In the genomic region with DNA sequence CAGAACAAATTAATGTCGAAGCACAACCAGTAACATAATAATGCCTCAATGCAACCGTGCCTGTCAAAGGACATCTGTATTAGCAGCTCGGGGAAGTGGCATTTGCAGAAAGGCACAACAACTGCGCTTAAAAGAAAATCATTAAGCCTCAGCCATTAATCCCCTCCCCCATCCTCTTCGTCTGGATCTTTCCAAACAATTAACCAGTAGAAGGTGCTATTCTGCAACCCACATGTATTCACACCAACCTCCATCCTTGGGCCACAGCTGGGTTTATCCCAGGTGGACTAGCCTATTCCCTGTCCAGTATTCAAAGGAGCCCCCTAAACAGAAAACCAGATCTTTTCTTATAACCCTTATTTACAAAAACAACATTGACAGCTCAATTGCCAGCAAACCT, we compare ENCODE assay signal across 8 cellular contexts. TPM values are rescaled to one million over a fixed set of nuclear protein-coding genes. Genes with fewer than 3 reads are reported as not detected.
DNase-seq lines count a peak whose midpoint lies in the region; ATAC-seq and TF ChIP-seq lines count a peak whose summit lies in the region.

No MANE protein-coding gene starts in this region.

- no TSS peak for BruUV-seq in PC-3 (replicated peaks; lab: Mats Ljungman, UMichigan)

- ATAC-seq in activated CD8-positive, alpha-beta memory T cell treated with anti-CD3 and anti-CD28 coated beads, Interleukin-2, amount 10 ng/mL, durations not matched to agents 7 days and 5 days = no peak
- ATAC-seq in PC-3 = no peak
- ATAC-seq in stimulated activated naive CD8-positive, alpha-beta T cell treated with anti-CD3 and anti-CD28 coated beads, Interleukin-15, amount 100 ng/mL, for 72 hours = no peak
- ATAC-seq in HG02970 (IDR thresholded peaks at IDR 0.05; ENCODE audit: low FRiP score, unreplicated experiment) = no peak
- ATAC-seq in GM18907 (IDR thresholded peaks at IDR 0.05; ENCODE audit: unreplicated experiment) = no peak

- DNase-seq in activated CD8-positive, alpha-beta memory T cell treated with anti-CD3 and anti-CD28 coated beads, Interleukin-2, amount 10 ng/mL, durations not matched to agents 7 days and 5 days = peak; percentile 36
- DNase-seq in activated CD8-positive, alpha-beta memory T cell treated with anti-CD3 and anti-CD28 coated beads, Interleukin-2, amount 50 U/mL, for 48 hours = no peak
- DNase-seq in PC-3 (no peak), foreskin melanocyte (no peak)
- no peak for DNase-seq in stimulated activated naive CD8-positive, alpha-beta T cell treated with anti-CD3 and anti-CD28 coated beads, Interleukin-15, amount 100 ng/mL, for 72 hours

- peaks cover 69% of the 10 kb centered on the region for H3K79me2 ChIP-seq in PC-3 (ENCODE audit: low read length)

- peak; percentile 28; the same call in 1 of the 2 replicates for TF ChIP-seq CTCF in PC-3 (conservative IDR thresholded peaks at IDR 0.05; ENCODE audit: low read depth, low read length)

- H3K36me3 ChIP-seq in PC-3 (ENCODE audit: low read depth, low read length) (no peaks in the 10 kb centered on the region), iPS-20b (ENCODE audit: insufficient read depth, low read depth, low read length) (no peaks in the 10 kb centered on the region)

- H3K9me3 ChIP-seq in PC-3 (ENCODE audit: low read length) (no peaks in the 10 kb centered on the region), iPS-20b (ENCODE audit: insufficient read depth, low read depth, low read length) (no peaks in the 10 kb centered on the region)

- no peak overlapping the region for H3K4me3 Mint-ChIP-seq in activated CD8-positive, alpha-beta memory T cell treated with anti-CD3 and anti-CD28 coated beads, Interleukin-2, amount 10 ng/mL, durations not matched to agents 7 days and 5 days
- peak overlapping the region; percentile 97 to 98 for H3K4me3 Mint-ChIP-seq in stimulated activated naive CD8-positive, alpha-beta T cell treated with anti-CD3 and anti-CD28 coated beads, Interleukin-15, amount 100 ng/mL, for 72 hours

- H3K4me1 ChIP-seq in PC-3 (ENCODE audit: insufficient read depth, low read length) = peaks cover 39% of the 10 kb centered on the region
- peaks cover 26% of the 10 kb centered on the region for H3K4me1 ChIP-seq in iPS-20b (ENCODE audit: insufficient read depth, low read length)

- no peaks in the 10 kb centered on the region for H4K20me1 ChIP-seq in PC-3 (ENCODE audit: low read length)

- no peak overlapping the region for H2AFZ ChIP-seq in PC-3 (ENCODE audit: low read length)

- H3K9ac ChIP-seq in PC-3 (ENCODE audit: low read length) (no peak overlapping the region), iPS-20b (ENCODE audit: low read depth, low read length) (no peak overlapping the region; the same call in 1 of the 2 replicates)

- H3K27me3 ChIP-seq in PC-3 (ENCODE audit: low read length) (no peaks in the 10 kb centered on the region), iPS-20b (ENCODE audit: insufficient read depth, low read length) (no peaks in the 10 kb centered on the region)

- no peak overlapping the region for H3K27ac Mint-ChIP-seq in activated CD8-positive, alpha-beta memory T cell treated with anti-CD3 and anti-CD28 coated beads, Interleukin-2, amount 10 ng/mL, durations not matched to agents 7 days and 5 days
- H3K27ac Mint-ChIP-seq in stimulated activated naive CD8-positive, alpha-beta T cell treated with anti-CD3 and anti-CD28 coated beads, Interleukin-15, amount 100 ng/mL, for 72 hours = no peak overlapping the region

- H3K27ac ChIP-seq in PC-3 (ENCODE audit: low read length) = no peak overlapping the region
- no peak overlapping the region for H3K27ac ChIP-seq in iPS-20b (ENCODE audit: low read length)

- H3K9me2 ChIP-seq in PC-3 (replicated peaks; ENCODE audit: low read length) = no peaks in the 10 kb centered on the region

- H3K4me1 Mint-ChIP-seq in activated CD8-positive, alpha-beta memory T cell treated with anti-CD3 and anti-CD28 coated beads, Interleukin-2, amount 10 ng/mL, durations not matched to agents 7 days and 5 days = peaks cover 44% of the 10 kb centered on the region
- H3K4me1 Mint-ChIP-seq in stimulated activated naive CD8-positive, alpha-beta T cell treated with anti-CD3 and anti-CD28 coated beads, Interleukin-15, amount 100 ng/mL, for 72 hours = peaks cover 47% of the 10 kb centered on the region

- H3F3A ChIP-seq in PC-3 (ENCODE audit: low read length, unreplicated experiment) = peaks cover 3% of the 10 kb centered on the region

- POLR2A ChIA-PET in PC-3 (lab: Charles Lee; ENCODE audit: unreplicated experiment) = no interaction called here

- intact Hi-C loops in PC-3 (cut with micrococcal nuclease) = no loop called here

- H3K27me3 Mint-ChIP-seq in activated CD8-positive, alpha-beta memory T cell treated with anti-CD3 and anti-CD28 coated beads, Interleukin-2, amount 10 ng/mL, durations not matched to agents 7 days and 5 days = peaks cover 3% of the 10 kb centered on the region
- no peaks in the 10 kb centered on the region for H3K27me3 Mint-ChIP-seq in stimulated activated naive CD8-positive, alpha-beta T cell treated with anti-CD3 and anti-CD28 coated beads, Interleukin-15, amount 100 ng/mL, for 72 hours

- H3K4me2 ChIP-seq in PC-3 (ENCODE audit: low read length) = peak overlapping the region; percentile 90

- CTCF ChIA-PET in activated CD8-positive, alpha-beta memory T cell treated with anti-CD3 and anti-CD28 coated beads, Interleukin-2, amount 10 ng/mL, durations not matched to agents 7 days and 5 days (lab: Charles Lee) = interaction anchor here (1.0 to 3.0 kb wide), 5 partner anchors 10 to 296 kb away, joined by 3 to 17 read pairs (median 4); no protein-coding TSS in a partner anchor
- CTCF ChIA-PET in PC-3 (lab: Charles Lee) = interaction anchor here (1.5 kb wide), 1 partner anchor 34 kb away, joined by 7 read pairs; no protein-coding TSS in a partner anchor

- H3K4me3 ChIP-seq in PC-3 (ENCODE audit: low read length) (no peak overlapping the region; the same call in 1 of the 2 replicates), iPS-20b (ENCODE audit: low read length) (peak overlapping the region; percentile 98)

- no peaks in the 10 kb centered on the region for H3K9me3 Mint-ChIP-seq in activated CD8-positive, alpha-beta memory T cell treated with anti-CD3 and anti-CD28 coated beads, Interleukin-2, amount 10 ng/mL, durations not matched to agents 7 days and 5 days (ENCODE audit: low read depth)
- H3K9me3 Mint-ChIP-seq in stimulated activated naive CD8-positive, alpha-beta T cell treated with anti-CD3 and anti-CD28 coated beads, Interleukin-15, amount 100 ng/mL, for 72 hours = no peaks in the 10 kb centered on the region

- H3K36me3 Mint-ChIP-seq in activated CD8-positive, alpha-beta memory T cell treated with anti-CD3 and anti-CD28 coated beads, Interleukin-2, amount 10 ng/mL, durations not matched to agents 7 days and 5 days = peaks cover 2% of the 10 kb centered on the region

RNA-seq across cellular contexts. Expression of gene RERE, which starts 2.6 kb away (rescaled TPM):
- 10 to 100 TPM; 38.3 TPM for total RNA-seq in activated CD8-positive, alpha-beta memory T cell treated with anti-CD3 and anti-CD28 coated beads, Interleukin-2, amount 10 ng/mL, durations not matched to agents 7 days and 5 days
- total RNA-seq in PC-3 (2014; rRNA removed) = 24.2 and 45.2 TPM in 2 replicates
